Comparison of ENCODE assay signal across 9 cellular contexts in genomic region chr7:105675873-105676484, GRCh38.
DNase-seq lines count a peak whose midpoint lies in the region; ATAC-seq and TF ChIP-seq lines count a peak whose summit lies in the region.
"Had no signal": no experiment of that assay in that cellular context is flagged by ENCODE, and none has a peak within 500 bp of the region (broad histone marks: within the 10 kb centered on the region; RNA-seq: fewer than 3 reads in every experiment).

No MANE protein-coding gene starts in this region.

- H3K27ac ChIP-seq in right cardiac atrium (ENCODE audit: low read length) (no peak overlapping the region), thymus (ENCODE audit: low read depth) (peak overlapping the region; percentile 83)

- peak overlapping the region; percentile 83 for H3K27ac Mint-ChIP-seq in activated CD8-positive, alpha-beta memory T cell treated with anti-CD3 and anti-CD28 coated beads, Interleukin-2, amount 10 ng/mL, durations not matched to agents 7 days and 5 days

- H3K4me1 Mint-ChIP-seq in activated CD8-positive, alpha-beta memory T cell treated with anti-CD3 and anti-CD28 coated beads, Interleukin-2, amount 10 ng/mL, durations not matched to agents 7 days and 5 days, result peaks cover 61% of the 10 kb centered on the region

- H3K27me3 ChIP-seq in right cardiac atrium (ENCODE audit: control insufficient read depth, insufficient read depth), result no peaks in the 10 kb centered on the region
- no peaks in the 10 kb centered on the region for H3K27me3 ChIP-seq in thymus (ENCODE audit: control insufficient read depth, insufficient read depth)

- no peaks in the 10 kb centered on the region for H3K36me3 Mint-ChIP-seq in activated CD8-positive, alpha-beta memory T cell treated with anti-CD3 and anti-CD28 coated beads, Interleukin-2, amount 10 ng/mL, durations not matched to agents 7 days and 5 days

- no peaks in the 10 kb centered on the region for H3K27me3 Mint-ChIP-seq in activated CD8-positive, alpha-beta memory T cell treated with anti-CD3 and anti-CD28 coated beads, Interleukin-2, amount 10 ng/mL, durations not matched to agents 7 days and 5 days

- POLR2A ChIA-PET in GM10248 (lab: Yijun Ruan, JAX), result interaction anchor here (0.6 kb wide), 1 partner anchor 21 kb away, joined by 4 read pairs; no protein-coding TSS in a partner anchor

- DNase-seq in NCI-H748 (lab: John Stamatoyannopoulos, UW; ENCODE audit: unreplicated experiment) (peak; percentile 81), NCI-H748 treated with DMSO at 0.1 percent for 48 hours (lab: John Stamatoyannopoulos, UW) (no peak), right cardiac atrium (peak; percentile 61 to 79 (median 78)), GM10248 (ENCODE audit: extremely low spot score) (no peak), amniotic stem cell (lab: John Stamatoyannopoulos, UW) (no peak)
- peak; percentile 69 for DNase-seq in activated CD8-positive, alpha-beta memory T cell treated with anti-CD3 and anti-CD28 coated beads, Interleukin-2, amount 10 ng/mL, durations not matched to agents 7 days and 5 days
- DNase-seq: NCI-H1930 had no signal

- H3K4me1 ChIP-seq in right cardiac atrium (ENCODE audit: control insufficient read depth, insufficient read depth, low read length), result peaks cover 9% of the 10 kb centered on the region
- H3K4me1 ChIP-seq in thymus (ENCODE audit: control insufficient read depth, insufficient read depth, low read length), result peaks cover 42% of the 10 kb centered on the region

- no peaks in the 10 kb centered on the region for H3K9me3 Mint-ChIP-seq in activated CD8-positive, alpha-beta memory T cell treated with anti-CD3 and anti-CD28 coated beads, Interleukin-2, amount 10 ng/mL, durations not matched to agents 7 days and 5 days (ENCODE audit: low read depth)

- intact Hi-C loops in right cardiac atrium (cut with DNase I), result no loop called here

- H3K9me3 ChIP-seq in right cardiac atrium (ENCODE audit: control insufficient read depth, low read length) (no peaks in the 10 kb centered on the region), thymus (ENCODE audit: control insufficient read depth) (no peaks in the 10 kb centered on the region)

- CTCF ChIA-PET in activated CD8-positive, alpha-beta memory T cell treated with anti-CD3 and anti-CD28 coated beads, Interleukin-2, amount 10 ng/mL, durations not matched to agents 7 days and 5 days (lab: Charles Lee), result interaction anchor here (0.7 to 2.8 kb wide), 4 partner anchors 12 to 344 kb away, joined by 3 to 18 read pairs (median 3); no protein-coding TSS in a partner anchor
- CTCF ChIA-PET in GM10248 (lab: Yijun Ruan, JAX), result interaction anchor here (1.3 kb wide), 1 partner anchor 19 kb away, joined by 6 read pairs; no protein-coding TSS in a partner anchor

- WGBS in right cardiac atrium, result 53% methylated on average over 10 of the region's 10 CpGs
- 11% methylated on average over 10 of the region's 10 CpGs for WGBS in thymus

- TF ChIP-seq CTCF in GM10248 (IDR thresholded peaks at IDR 0.05; ENCODE audit: control extremely low read depth, extremely low read depth, low read depth, missing control alignments), result no peak

- H3K36me3 ChIP-seq in thymus (ENCODE audit: control insufficient read depth, insufficient read depth), result no peaks in the 10 kb centered on the region

- H3K4me3 Mint-ChIP-seq in activated CD8-positive, alpha-beta memory T cell treated with anti-CD3 and anti-CD28 coated beads, Interleukin-2, amount 10 ng/mL, durations not matched to agents 7 days and 5 days, result peak overlapping the region; percentile 42

- no peak overlapping the region for H3K4me3 ChIP-seq in right cardiac atrium (ENCODE audit: low read length)
- H3K4me3 ChIP-seq in thymus (ENCODE audit: low read length), result peak overlapping the region; percentile 43

- peak; percentile 57 for ATAC-seq in activated CD8-positive, alpha-beta memory T cell treated with anti-CD3 and anti-CD28 coated beads, Interleukin-2, amount 10 ng/mL, durations not matched to agents 7 days and 5 days
- ATAC-seq in right cardiac atrium (no peak), HG02973 (IDR thresholded peaks at IDR 0.05; ENCODE audit: unreplicated experiment) (no peak)

Comparison
In these comparisons a context has a peak if more than half of its experiments do, and no peak if none do; other contexts are left out.
1. DNase-seq: peak in NCI-H748 (single experiment), activated CD8-positive, alpha-beta memory T cell treated with anti-CD3 and anti-CD28 coated beads, Interleukin-2, amount 10 ng/mL, durations not matched to agents 7 days and 5 days (single experiment) and right cardiac atrium (3 of 3); none in NCI-H748 treated with DMSO at 0.1 percent for 48 hours (single experiment), GM10248 (single experiment) and amniotic stem cell (single experiment).